In genomic region chr3:45987368-45988099, GRCh38 we compare ENCODE assay signal across 9 cellular contexts. TPM values are rescaled to one million over a fixed set of nuclear protein-coding genes. Genes with fewer than 3 reads are reported as not detected.
A peak's percentile ranks its signal among the peaks of the same experiment; 100 is the strongest.
DNase-seq lines count a peak whose midpoint lies in the region; ATAC-seq and TF ChIP-seq lines count a peak whose summit lies in the region.
"Had no signal": no experiment of that assay in that cellular context is flagged by ENCODE, and none has a peak within 500 bp of the region (broad histone marks: within the 10 kb centered on the region; RNA-seq: fewer than 3 reads in every experiment).

No MANE protein-coding gene starts in this region.

- H3K27ac Mint-ChIP-seq in CD8-positive, alpha-beta memory T cell = peak overlapping the region; percentile 37 to 97 (median 89)
- H3K27ac Mint-ChIP-seq in activated CD8-positive, alpha-beta T cell treated with anti-CD3 and anti-CD28 coated beads, Interleukin-2, amount 10 ng/mL, durations not matched to agents 7 days and 5 days = peak overlapping the region; percentile 27
- H3K27ac Mint-ChIP-seq in immature natural killer cell = peak overlapping the region in 2 of 6 donors; percentile 47 to 63
- H3K27ac Mint-ChIP-seq in H9 = no peak overlapping the region

- H3K9ac ChIP-seq in rectal smooth muscle tissue (ENCODE audit: low read length) = no peak overlapping the region
- H3K9ac ChIP-seq in H9 (ENCODE audit: extremely low read depth, insufficient read length, low read length) = no peak overlapping the region

- CTCF ChIA-PET in CD8-positive, alpha-beta memory T cell (lab: Charles Lee) = interaction anchor here (1.1 to 1.2 kb wide), 2 partner anchors 9 to 14 kb away, joined by 3 to 4 read pairs; partner anchors contain the start of gene FYCO1
- CTCF ChIA-PET in activated CD8-positive, alpha-beta T cell treated with anti-CD3 and anti-CD28 coated beads, Interleukin-2, amount 10 ng/mL, durations not matched to agents 7 days and 5 days (lab: Charles Lee) = interaction anchor here (1.1 kb wide), 1 partner anchor 391 kb away, joined by 3 read pairs; no protein-coding TSS in a partner anchor

- no peak overlapping the region for H3K4me2 ChIP-seq in H9 (ENCODE audit: insufficient read depth, insufficient read length, low read length)

- no peak overlapping the region for H2BK5ac ChIP-seq in H9 (ENCODE audit: insufficient read length, low read length)

- no peak for ATAC-seq in activated CD8-positive, alpha-beta T cell treated with anti-CD3 and anti-CD28 coated beads, Interleukin-2, amount 10 ng/mL, durations not matched to agents 7 days and 5 days
- no peak for ATAC-seq in GM21381 (IDR thresholded peaks at IDR 0.05; ENCODE audit: unreplicated experiment)

- H3K4me1 Mint-ChIP-seq in CD8-positive, alpha-beta memory T cell = peaks cover 86 to 100% (median 92%) of the 10 kb centered on the region in 3 donors
- H3K4me1 Mint-ChIP-seq in activated CD8-positive, alpha-beta T cell treated with anti-CD3 and anti-CD28 coated beads, Interleukin-2, amount 10 ng/mL, durations not matched to agents 7 days and 5 days (ENCODE audit: low read depth) = peaks cover 94% of the 10 kb centered on the region
- H3K4me1 Mint-ChIP-seq in immature natural killer cell (peaks cover 72 to 85% of the 10 kb centered on the region in 2 donors), H9 (peaks cover 19 to 20% of the 10 kb centered on the region in 2 experiments)

- POLR2A ChIA-PET in CD8-positive, alpha-beta memory T cell (lab: Charles Lee) = interaction anchor here (0.7 kb wide), 1 partner anchor 11 kb away, joined by 3 read pairs; no protein-coding TSS in a partner anchor
- POLR2A ChIA-PET in activated CD8-positive, alpha-beta T cell treated with anti-CD3 and anti-CD28 coated beads, Interleukin-2, amount 10 ng/mL, durations not matched to agents 7 days and 5 days (lab: Charles Lee) = no interaction called here

- H2BK120ac ChIP-seq in H9 (ENCODE audit: low read depth, low read length, poor library complexity, severe bottlenecking) = no peak overlapping the region

- no peaks in the 10 kb centered on the region for H3K9me3 ChIP-seq in CD8-positive, alpha-beta memory T cell (ENCODE audit: low read length)
- H3K9me3 ChIP-seq in cardiac muscle cell (ENCODE audit: low read depth) (no peaks in the 10 kb centered on the region), H9 (ENCODE audit: control insufficient read depth, low read depth, low read length) (no peaks in the 10 kb centered on the region)

- H3K4me3 ChIP-seq in CD8-positive, alpha-beta memory T cell (ENCODE audit: low read length) = no peak overlapping the region
- H3K4me3 ChIP-seq in cardiac muscle cell (no peak overlapping the region), rectal smooth muscle tissue (ENCODE audit: low read length) (peak overlapping the region; percentile 2)

- H3K36me3 Mint-ChIP-seq in CD8-positive, alpha-beta memory T cell = peaks cover 18 to 78% (median 26%) of the 10 kb centered on the region in 3 donors
- H3K36me3 Mint-ChIP-seq in activated CD8-positive, alpha-beta T cell treated with anti-CD3 and anti-CD28 coated beads, Interleukin-2, amount 10 ng/mL, durations not matched to agents 7 days and 5 days (ENCODE audit: low read depth) = peaks cover 85% of the 10 kb centered on the region
- H3K36me3 Mint-ChIP-seq in immature natural killer cell = peaks cover 3 to 25% (median 8%) of the 10 kb centered on the region in 3 donors
- H3K36me3 Mint-ChIP-seq in H9 (ENCODE audit: insufficient read depth in 1 of 3, low read depth in 3 of 3) = peaks cover 3 to 28% (median 22%) of the 10 kb centered on the region in 3 experiments

- peaks cover 31% of the 10 kb centered on the region for H3K36me3 ChIP-seq in CD8-positive, alpha-beta memory T cell (ENCODE audit: insufficient read depth, low read length)
- H3K36me3 ChIP-seq in cardiac muscle cell (peaks cover 4% of the 10 kb centered on the region), rectal smooth muscle tissue (ENCODE audit: control insufficient read depth, insufficient read depth, low read length) (peaks cover 14% of the 10 kb centered on the region)

- H3K27me3 Mint-ChIP-seq in CD8-positive, alpha-beta memory T cell = no peaks in the 10 kb centered on the region
- no peaks in the 10 kb centered on the region for H3K27me3 Mint-ChIP-seq in activated CD8-positive, alpha-beta T cell treated with anti-CD3 and anti-CD28 coated beads, Interleukin-2, amount 10 ng/mL, durations not matched to agents 7 days and 5 days (ENCODE audit: low read depth)
- peaks cover 0 to 3% (median 1%) of the 10 kb centered on the region in 3 donors for H3K27me3 Mint-ChIP-seq in immature natural killer cell (ENCODE audit: low read depth in 3 of 3)
- no peaks in the 10 kb centered on the region for H3K27me3 Mint-ChIP-seq in H9 (ENCODE audit: low read depth)

- H2BK12ac ChIP-seq in H9 (ENCODE audit: insufficient read length, low read depth, low read length) = no peak overlapping the region

- no peaks in the 10 kb centered on the region for H3K9me3 Mint-ChIP-seq in CD8-positive, alpha-beta memory T cell
- no peaks in the 10 kb centered on the region for H3K9me3 Mint-ChIP-seq in activated CD8-positive, alpha-beta T cell treated with anti-CD3 and anti-CD28 coated beads, Interleukin-2, amount 10 ng/mL, durations not matched to agents 7 days and 5 days (ENCODE audit: insufficient read depth)
- no peaks in the 10 kb centered on the region for H3K9me3 Mint-ChIP-seq in immature natural killer cell
- no peaks in the 10 kb centered on the region for H3K9me3 Mint-ChIP-seq in H9

- H3T11ph ChIP-seq in H9 (ENCODE audit: low read length) = no peak overlapping the region

- no peak overlapping the region for H4K8ac ChIP-seq in H9 (replicated peaks; ENCODE audit: insufficient read length, low read depth, low read length)

- peaks cover 58% of the 10 kb centered on the region for H3K4me1 ChIP-seq in CD8-positive, alpha-beta memory T cell (ENCODE audit: insufficient read depth, low read length)
- H3K4me1 ChIP-seq in cardiac muscle cell (ENCODE audit: low read depth) = peaks cover 100% of the 10 kb centered on the region
- H3K4me1 ChIP-seq in rectal smooth muscle tissue (ENCODE audit: control insufficient read depth, insufficient read depth, low read length) = peaks cover 71% of the 10 kb centered on the region
- H3K4me1 ChIP-seq in H9 (ENCODE audit: insufficient read depth, low read length) = peaks cover 5% of the 10 kb centered on the region; the same call in 1 of the 2 replicates

- H2BK20ac ChIP-seq in H9 (ENCODE audit: low read depth, low read length, poor library complexity, severe bottlenecking) = no peak overlapping the region

- TF ChIP-seq CTCF in cardiac muscle cell (IDR thresholded peaks at IDR 0.05; ENCODE audit: low read depth, low read length) (no peak), H9 (conservative IDR thresholded peaks at IDR 0.05) (no peak)

- H3K27ac ChIP-seq in CD8-positive, alpha-beta memory T cell (ENCODE audit: low read depth, low read length) = no peak overlapping the region
- H3K27ac ChIP-seq in cardiac muscle cell = peak overlapping the region; percentile 81
- H3K27ac ChIP-seq in rectal smooth muscle tissue (ENCODE audit: low read depth, low read length) = peak overlapping the region; percentile 81
- no peak overlapping the region for H3K27ac ChIP-seq in H9 (ENCODE audit: insufficient read length, low read depth, low read length)

- no peak overlapping the region for H3K23ac ChIP-seq in H9 (ENCODE audit: insufficient read length, low read depth, low read length)

- peak overlapping the region in 3 of 7 donors; percentile 8 to 59 (median 34) for H3K4me3 Mint-ChIP-seq in CD8-positive, alpha-beta memory T cell
- H3K4me3 Mint-ChIP-seq in activated CD8-positive, alpha-beta T cell treated with anti-CD3 and anti-CD28 coated beads, Interleukin-2, amount 10 ng/mL, durations not matched to agents 7 days and 5 days = no peak overlapping the region
- H3K4me3 Mint-ChIP-seq in immature natural killer cell = no peak overlapping the region
- H3K4me3 Mint-ChIP-seq in H9 = no peak overlapping the region

- no peaks in the 10 kb centered on the region for H3K23me2 ChIP-seq in H9 (ENCODE audit: insufficient read length, low read depth, low read length, poor library complexity, severe bottlenecking)

- no CpG with 5 or more reads among the region's 6 CpGs for WGBS in H9 (ENCODE audit: extremely low coverage, insufficient read length, low lambda C conversion rate)

- no peak overlapping the region for H3K4ac ChIP-seq in H9 (ENCODE audit: low read depth, low read length)

- H4K91ac ChIP-seq in H9 (ENCODE audit: insufficient read length, low read depth, low read length) = no peak overlapping the region

- no peaks in the 10 kb centered on the region for H3K27me3 ChIP-seq in CD8-positive, alpha-beta memory T cell (ENCODE audit: insufficient read depth, low read length, poor library complexity, severe bottlenecking)
- no peaks in the 10 kb centered on the region for H3K27me3 ChIP-seq in cardiac muscle cell
- no peaks in the 10 kb centered on the region for H3K27me3 ChIP-seq in rectal smooth muscle tissue (ENCODE audit: control insufficient read depth, insufficient read depth, low read length)
- H3K27me3 ChIP-seq in H9 (ENCODE audit: insufficient read depth, low read length) = no peaks in the 10 kb centered on the region

- H2BK15ac ChIP-seq in H9 (ENCODE audit: low read depth, low read length) = no peak overlapping the region

- DNase-seq in CD8-positive, alpha-beta memory T cell = no peak
- no peak for DNase-seq in activated CD8-positive, alpha-beta T cell treated with anti-CD3 and anti-CD28 coated beads, Interleukin-2, amount 10 ng/mL, durations not matched to agents 7 days and 5 days
- DNase-seq in cardiac muscle cell (ENCODE audit: low read depth in 1 of 2, low spot score in 1 of 2) = peak in 1 of 2 donors; percentile 61
- DNase-seq in activated gamma-delta T cell treated with Interleukin-2 at 50 U/mL for 16 hours = no peak
- DNase-seq in immature natural killer cell = no peak
- DNase-seq in H9 = no peak
- DNase-seq: NCI-H2227 treated with DMSO at 0.1 percent for 48 hours had no signal

- H3K56ac ChIP-seq in H9 (ENCODE audit: insufficient read length, low read depth, low read length) = no peak overlapping the region

- H4K5ac ChIP-seq in H9 (ENCODE audit: insufficient read length, low read depth, low read length) = no peak overlapping the region

- peaks cover 2% of the 10 kb centered on the region for H3K79me2 ChIP-seq in H9 (ENCODE audit: insufficient read depth, low read length)

- H4K20me1 ChIP-seq in H9 (ENCODE audit: control insufficient read depth, insufficient read depth, insufficient read length) = no peaks in the 10 kb centered on the region

- H2AK5ac ChIP-seq in H9 (ENCODE audit: insufficient read length, low read length) = no peak overlapping the region

- H3K14ac ChIP-seq in H9 (ENCODE audit: insufficient read depth, low read length) = no peak overlapping the region

- no peak overlapping the region for H2AFZ ChIP-seq in H9 (ENCODE audit: low read length)

- no peak overlapping the region for H3K18ac ChIP-seq in H9 (ENCODE audit: insufficient read length, low read depth, low read length)

- peaks cover 6% of the 10 kb centered on the region for H3K79me1 ChIP-seq in H9 (ENCODE audit: insufficient read depth, low read depth, low read length, poor library complexity, severe bottlenecking)

RNA-seq across cellular contexts. Expression of gene FYCO1, which starts 8.1 kb away (rescaled TPM):
- total RNA-seq in CD8-positive, alpha-beta memory T cell = 10 to 100 TPM; 13.4 to 13.7 TPM
- 11.0 TPM for polyA plus RNA-seq in CD8-positive, alpha-beta memory T cell
- total RNA-seq in activated CD8-positive, alpha-beta T cell treated with anti-CD3 and anti-CD28 coated beads, Interleukin-2, amount 10 ng/mL, durations not matched to agents 7 days and 5 days = 10 to 100 TPM; 16.6 to 19.5 TPM
- total RNA-seq in cardiac muscle cell (14.8 and 27.5 TPM in 2 replicates), H9 (2021) (10.4 and 10.6 TPM in 2 replicates)
- polyA plus RNA-seq in cardiac muscle cell (8.1 and 11.5 TPM in 2 replicates), immature natural killer cell (1 to 10 TPM in 2 of 3 donors, under 1 TPM in 1; 0.22 to 6.1 (median 2.1) TPM)

RNA-seq across cellular contexts. Expression of gene XCR1, which starts 39.7 kb away (rescaled TPM):
- not detected for total RNA-seq in CD8-positive, alpha-beta memory T cell
- not detected for polyA plus RNA-seq in CD8-positive, alpha-beta memory T cell
- total RNA-seq in activated CD8-positive, alpha-beta T cell treated with anti-CD3 and anti-CD28 coated beads, Interleukin-2, amount 10 ng/mL, durations not matched to agents 7 days and 5 days = not detected
- total RNA-seq in cardiac muscle cell (not detected in 2 replicates), H9 (2021) (not detected in 2 replicates)
- polyA plus RNA-seq in cardiac muscle cell (not detected in 2 replicates), immature natural killer cell (under 1 TPM in 2 of 3 donors, not detected in 1; 0.04 to 0.26 TPM)

RNA-seq across cellular contexts. Expression of gene CXCR6, which starts 44.3 kb away (rescaled TPM):
- total RNA-seq in CD8-positive, alpha-beta memory T cell = 1 to 10 TPM; 5.8 to 5.9 TPM
- 70.8 TPM for polyA plus RNA-seq in CD8-positive, alpha-beta memory T cell
- 10 to 100 TPM; 26.5 to 27.6 TPM for total RNA-seq in activated CD8-positive, alpha-beta T cell treated with anti-CD3 and anti-CD28 coated beads, Interleukin-2, amount 10 ng/mL, durations not matched to agents 7 days and 5 days
- total RNA-seq in cardiac muscle cell (not detected in 2 replicates), H9 (2021) (not detected in 2 replicates)
- polyA plus RNA-seq in cardiac muscle cell (0.06 TPM in 1 of 2 replicates, not detected in the other), immature natural killer cell (10 to 100 TPM in 1 of 3 donors, 1 to 10 TPM in 2; 2.7 to 14.7 (median 8.5) TPM)

Comparison
In these comparisons a context has a peak if more than half of its experiments do, and no peak if none do; other contexts are left out.
1. H3K27ac ChIP-seq: peak in cardiac muscle cell (single experiment) and rectal smooth muscle tissue (single experiment); none in CD8-positive, alpha-beta memory T cell (single experiment) and H9 (single experiment).
2. H3K27ac Mint-ChIP-seq: peak in CD8-positive, alpha-beta memory T cell (8 of 8) and activated CD8-positive, alpha-beta T cell treated with anti-CD3 and anti-CD28 coated beads, Interleukin-2, amount 10 ng/mL, durations not matched to agents 7 days and 5 days (single experiment); none in H9 (0 of 3).